8 cellular contexts compared by ENCODE assay signal in genomic region chr5:1111727-1112289, GRCh38. TPM values are rescaled to one million over a fixed set of nuclear protein-coding genes. Genes with fewer than 3 reads are reported as not detected.
DNase-seq lines count a peak whose midpoint lies in the region; ATAC-seq and TF ChIP-seq lines count a peak whose summit lies in the region.

TSS of gene SLC12A7 (minus strand) at chr5:1112063. CDS start at chr5:1111991, 72 bp downstream.

- no peaks in the 10 kb centered on the region for H3K9me2 ChIP-seq in PC-3 (replicated peaks; ENCODE audit: low read length)

- peak within 1 kb of the TSS; percentile 31 for H3K4ac ChIP-seq in trophoblast cell (ENCODE audit: low read depth, low read length)

- H3K14ac ChIP-seq in trophoblast cell (ENCODE audit: low read length), result peak within 1 kb of the TSS; percentile 70

- ATAC-seq in GM18517 (IDR thresholded peaks at IDR 0.05; ENCODE audit: unreplicated experiment) (peak; percentile 65), HG03064 (IDR thresholded peaks at IDR 0.05; ENCODE audit: low read depth, unreplicated experiment) (peak; percentile 57), PC-3 (peak; percentile 60), Right ventricle myocardium superior (ENCODE audit: poor library complexity) (peak; percentile 68)

- no CpG with 5 or more reads among the region's 79 CpGs for WGBS in trophoblast cell (ENCODE audit: extremely low coverage, insufficient coverage, insufficient read length)
- WGBS in urinary bladder, result under 1% methylated on average over 79 of the region's 79 CpGs

- no peaks in the 10 kb centered on the region; the same call in 1 of the 2 replicates for H3K36me3 ChIP-seq in PC-3 (ENCODE audit: low read depth, low read length)
- H3K36me3 ChIP-seq in trophoblast cell (ENCODE audit: control insufficient read depth in 1 of 2, insufficient read depth in 2 of 2, low read length in 2 of 2), result no peaks in the 10 kb centered on the region
- H3K36me3 ChIP-seq in urinary bladder (ENCODE audit: insufficient read depth), result no peaks in the 10 kb centered on the region

- CTCF ChIA-PET in PC-3 (lab: Charles Lee), result no interaction called here
- CTCF ChIA-PET in activated naive CD4-positive, alpha-beta T cell treated with anti-CD3 and anti-CD28 coated beads, Interleukin-2, amount 10 ng/mL, durations not matched to agents 7 days and 5 days (lab: Charles Lee), result no interaction called here

- peak within 1 kb of the TSS; percentile 53 for H4K91ac ChIP-seq in trophoblast cell (ENCODE audit: low read depth, low read length)

- peak within 1 kb of the TSS; percentile 90 for H3K4me3 Mint-ChIP-seq in activated naive CD4-positive, alpha-beta T cell treated with anti-CD3 and anti-CD28 coated beads, Interleukin-2, amount 10 ng/mL, durations not matched to agents 7 days and 5 days

- peak within 1 kb of the TSS; percentile 86 for H3K27ac ChIP-seq in PC-3 (ENCODE audit: low read length)
- no peak within 1 kb of the TSS for H3K27ac ChIP-seq in trophoblast cell (ENCODE audit: low read depth, low read length)
- peak within 1 kb of the TSS; percentile 46 for H3K27ac ChIP-seq in urinary bladder (ENCODE audit: low read depth)

- TF ChIP-seq CTCF in PC-3 (conservative IDR thresholded peaks at IDR 0.05; ENCODE audit: low read depth, low read length), result no peak

- H3K36me3 Mint-ChIP-seq in activated naive CD4-positive, alpha-beta T cell treated with anti-CD3 and anti-CD28 coated beads, Interleukin-2, amount 10 ng/mL, durations not matched to agents 7 days and 5 days, result peaks cover 13% of the 10 kb centered on the region

- DNase-seq in PC-3 (peak; percentile 77), Right ventricle myocardium superior (peak; percentile 81), trophoblast cell (peak in 1 of 2 donors; percentile 8), foreskin melanocyte (no peak)
- peak; percentile 80 for DNase-seq in activated naive CD4-positive, alpha-beta T cell treated with anti-CD3 and anti-CD28 coated beads, Interleukin-2, amount 10 ng/mL, durations not matched to agents 7 days and 5 days

- H3K4me1 ChIP-seq in PC-3 (ENCODE audit: insufficient read depth, low read length) (peaks cover 26% of the 10 kb centered on the region), trophoblast cell (ENCODE audit: control insufficient read depth in 1 of 2, insufficient read depth in 2 of 2, low read length in 2 of 2) (peaks cover 4 to 8% of the 10 kb centered on the region in 2 experiments), urinary bladder (ENCODE audit: insufficient read depth) (no peaks in the 10 kb centered on the region)

- no peak within 1 kb of the TSS for H2AK5ac ChIP-seq in trophoblast cell (ENCODE audit: low read length)

- no peak within 1 kb of the TSS for H2BK5ac ChIP-seq in trophoblast cell (ENCODE audit: low read depth, low read length, poor library complexity)

- H3K79me2 ChIP-seq in PC-3 (ENCODE audit: low read length), result peaks cover 50% of the 10 kb centered on the region
- peaks cover 3% of the 10 kb centered on the region for H3K79me2 ChIP-seq in trophoblast cell (ENCODE audit: control insufficient read depth, insufficient read depth, low read length, poor library complexity)

- H3K9ac ChIP-seq in PC-3 (ENCODE audit: low read length), result peak within 1 kb of the TSS; percentile 88
- H3K9ac ChIP-seq in trophoblast cell (ENCODE audit: low read length), result no peak within 1 kb of the TSS

- no peak within 1 kb of the TSS for H3K23ac ChIP-seq in trophoblast cell (ENCODE audit: low read length)

- H4K20me1 ChIP-seq in PC-3 (ENCODE audit: low read length), result peaks cover 42% of the 10 kb centered on the region

- peak within 1 kb of the TSS; percentile 74 for H4K8ac ChIP-seq in trophoblast cell (ENCODE audit: low read depth, low read length)

- H3K27me3 ChIP-seq in PC-3 (ENCODE audit: low read length) (no peaks in the 10 kb centered on the region), trophoblast cell (ENCODE audit: insufficient read depth, low read length) (no peaks in the 10 kb centered on the region)

- H3K18ac ChIP-seq in trophoblast cell (ENCODE audit: low read length), result peak within 1 kb of the TSS; percentile 73

- H2AFZ ChIP-seq in PC-3 (ENCODE audit: low read length) (no peak within 1 kb of the TSS), trophoblast cell (ENCODE audit: insufficient read depth, low read length, poor library complexity) (peak within 1 kb of the TSS; percentile 67)

- peaks cover 40% of the 10 kb centered on the region for H3K4me1 Mint-ChIP-seq in activated naive CD4-positive, alpha-beta T cell treated with anti-CD3 and anti-CD28 coated beads, Interleukin-2, amount 10 ng/mL, durations not matched to agents 7 days and 5 days

- peaks cover 36% of the 10 kb centered on the region for H3K27me3 Mint-ChIP-seq in activated naive CD4-positive, alpha-beta T cell treated with anti-CD3 and anti-CD28 coated beads, Interleukin-2, amount 10 ng/mL, durations not matched to agents 7 days and 5 days

- peak within 1 kb of the TSS; percentile 66 for H4K12ac ChIP-seq in trophoblast cell (ENCODE audit: low read depth, low read length)

- peak within 1 kb of the TSS; percentile 82 for H3K27ac Mint-ChIP-seq in activated naive CD4-positive, alpha-beta T cell treated with anti-CD3 and anti-CD28 coated beads, Interleukin-2, amount 10 ng/mL, durations not matched to agents 7 days and 5 days

- no peaks in the 10 kb centered on the region for H3K79me1 ChIP-seq in trophoblast cell (ENCODE audit: low read length)

- no peak within 1 kb of the TSS for H2BK12ac ChIP-seq in trophoblast cell (ENCODE audit: low read length)

- POLR2A ChIA-PET in PC-3 (lab: Charles Lee; ENCODE audit: unreplicated experiment), result no interaction called here

- H3K4me3 ChIP-seq in PC-3 (ENCODE audit: low read length) (peak within 1 kb of the TSS; percentile 89), trophoblast cell (ENCODE audit: low read depth, low read length) (peak within 1 kb of the TSS; percentile 78), urinary bladder (ENCODE audit: low read depth, low read length) (peak within 1 kb of the TSS; percentile 86)

- H2BK120ac ChIP-seq in trophoblast cell (ENCODE audit: insufficient read depth, low read length, poor library complexity), result peak within 1 kb of the TSS; percentile 41

- no peaks in the 10 kb centered on the region for H3K9me3 ChIP-seq in PC-3 (ENCODE audit: low read length)
- no peaks in the 10 kb centered on the region for H3K9me3 ChIP-seq in trophoblast cell (ENCODE audit: insufficient read depth, low read depth, low read length)

- no peaks in the 10 kb centered on the region for H3F3A ChIP-seq in PC-3 (ENCODE audit: low read length, unreplicated experiment)

- intact Hi-C loops in PC-3 (cut with micrococcal nuclease), result loop anchor here (2.0 to 5.0 kb wide), 2 partner anchors 49 to 200 kb away; no protein-coding TSS in a partner anchor
- intact Hi-C loops in Right ventricle myocardium superior (cut with DNase I), result no loop called here

- BruUV-seq in PC-3 (replicated peaks; lab: Mats Ljungman, UMichigan), result no TSS peak

- H3K4me2 ChIP-seq in PC-3 (ENCODE audit: low read length), result peak within 1 kb of the TSS; percentile 99
- H3K4me2 ChIP-seq in trophoblast cell (ENCODE audit: low read length), result peak within 1 kb of the TSS; percentile 91

- no peaks in the 10 kb centered on the region for H3K9me3 Mint-ChIP-seq in activated naive CD4-positive, alpha-beta T cell treated with anti-CD3 and anti-CD28 coated beads, Interleukin-2, amount 10 ng/mL, durations not matched to agents 7 days and 5 days

RNA-seq across cellular contexts. Expression of gene SLC12A7, which starts in this region (rescaled TPM):
- total RNA-seq in PC-3 (2014; rRNA removed) (48.2 and 58.3 TPM in 2 replicates), Right ventricle myocardium superior (172 TPM), urinary bladder (10.2 TPM)
- 6.2 and 6.3 TPM in 2 replicates for polyA plus RNA-seq in trophoblast cell (2013)
- polyA plus RNA-seq in urinary bladder, result 23.8 TPM
